Comparison of ENCODE assay signal across 9 cellular contexts in genomic region chr12:58804749-58805148, GRCh38.
DNase-seq lines count a peak whose midpoint lies in the region; ATAC-seq, FAIRE-seq and TF ChIP-seq lines count a peak whose summit lies in the region.
"Had no signal": no experiment of that assay in that cellular context is flagged by ENCODE, and none has a peak within 500 bp of the region (broad histone marks: within the 10 kb centered on the region; RNA-seq: fewer than 3 reads in every experiment).

No MANE protein-coding gene starts in this region.

- WGBS in stomach, 5 donors: 57 to 75% (median 62%) methylated on average over 2 of the region's 2 CpGs

- H3K27me3 ChIP-seq in AG04450 (ENCODE audit: control insufficient read depth, insufficient read depth, low read length) (no peaks in the 10 kb centered on the region), bronchial epithelial cell (ENCODE audit: control insufficient read depth, insufficient read depth, low read length) (no peaks in the 10 kb centered on the region), stomach (no peaks in the 10 kb centered on the region)

- H3K36me3 ChIP-seq in bronchial epithelial cell (ENCODE audit: control insufficient read depth, insufficient read depth, low read length) (no peaks in the 10 kb centered on the region), stomach (no peaks in the 10 kb centered on the region)

- POLR2A ChIA-PET in AG04450 (lab: Yijun Ruan, JAX): no interaction called here

- intact Hi-C loops in stomach (cut with DNase I; ENCODE audit: low total_unique reads): no loop called here

- TF ChIP-seq CTCF in AG04450 (IDR thresholded peaks at IDR 0.05; ENCODE audit: low read depth, low read length) (peak; percentile 33; the same call in 1 of the 2 replicates), bronchial epithelial cell (IDR thresholded peaks at IDR 0.05; ENCODE audit: insufficient read depth, low read length, severe bottlenecking) (peak; percentile 51), stomach (IDR thresholded peaks at IDR 0.05) (peak in 2 of 7 experiments; percentile 15 to 20)

- peaks cover 0 to 8% (median 2%) of the 10 kb centered on the region in 4 donors for H3K4me1 ChIP-seq in stomach

- CTCF ChIA-PET in AG04450 (lab: Charles Lee): interaction anchor here (0.7 kb wide), 1 partner anchor 147 kb away, joined by 3 read pairs; no protein-coding TSS in a partner anchor

- TF ChIP-seq POLR2A in stomach (IDR thresholded peaks at IDR 0.05): no peak

- H3K4me3 ChIP-seq in AG04450 (ENCODE audit: low read depth, low read length): no peak overlapping the region
- H3K4me3 ChIP-seq in bronchial epithelial cell (ENCODE audit: low read depth, low read length): no peak overlapping the region
- no peak overlapping the region for H3K4me3 ChIP-seq in stomach

- H3K27ac ChIP-seq in AG04450 (ENCODE audit: low read depth, low read length): no peak overlapping the region
- no peak overlapping the region for H3K27ac ChIP-seq in stomach

- ATAC-seq in GM18907 (IDR thresholded peaks at IDR 0.05; ENCODE audit: unreplicated experiment) (peak; percentile 84), HG03378 (IDR thresholded peaks at IDR 0.05; ENCODE audit: unreplicated experiment) (peak; percentile 72)

- TF ChIP-seq EP300 in stomach (IDR thresholded peaks at IDR 0.05): no peak

- no peak for FAIRE-seq in bronchial epithelial cell (lab: Jason Lieb, UNC)
- FAIRE-seq in urothelium cell line (lab: Jason Lieb, UNC): no peak

- H3K9me3 ChIP-seq in AG04450 (ENCODE audit: control insufficient read depth, insufficient read depth, low read length): no peaks in the 10 kb centered on the region
- no peaks in the 10 kb centered on the region for H3K9me3 ChIP-seq in stomach

- DNase-seq in AG04450 (ENCODE audit: low read depth, low spot score) (no peak), bronchial epithelial cell (ENCODE audit: low read depth) (peak; percentile 14), NCI-H146 (lab: John Stamatoyannopoulos, UW) (no peak), ureter (ENCODE audit: low spot score) (no peak), stomach (no peak), urothelium cell line (ENCODE audit: low spot score) (no peak)
- DNase-seq: naive B cell had no signal
